Comparison of ENCODE assay signal across 28 cellular contexts in genomic region chr6:27851440-27851839, GRCh38.
"Had no signal": no experiment of that assay in that cellular context is flagged by ENCODE, and none has a peak within 500 bp of the region (broad histone marks: within the 10 kb centered on the region; RNA-seq: fewer than 3 reads in every experiment).

No MANE protein-coding gene starts in this region.

- ATAC-seq: effector memory CD8-positive, alpha-beta T cell; left cardiac atrium; left lung; mucosa of descending colon; natural killer cell treated with Interleukin-12 subunit alpha and Interleukin-12 subunit beta and Interleukin-15 and Interleukin-18, amount 100 ng/mL, for 72 hours; sciatic nerve; stimulated activated naive CD8-positive, alpha-beta T cell treated with anti-CD3 and anti-CD28 coated beads, Interleukin-15, amount 100 ng/mL, for 72 hours had no signal

- H3K27me3 Mint-ChIP-seq: naive B cell; stimulated activated naive CD8-positive, alpha-beta T cell treated with anti-CD3 and anti-CD28 coated beads, Interleukin-15, amount 100 ng/mL, for 72 hours had no signal

- H3K9me3 Mint-ChIP-seq: effector memory CD8-positive, alpha-beta T cell; naive B cell; natural killer cell treated with Interleukin-12 subunit alpha and Interleukin-12 subunit beta and Interleukin-15 and Interleukin-18, amount 100 ng/mL, for 72 hours; stimulated activated naive CD8-positive, alpha-beta T cell treated with anti-CD3 and anti-CD28 coated beads, Interleukin-15, amount 100 ng/mL, for 72 hours had no signal

- DNase-seq: cortex of kidney; effector memory CD8-positive, alpha-beta T cell; head of caudate nucleus; left cardiac atrium; left lung; mesenchymal stem cell; mucosa of descending colon; naive B cell; nucleus accumbens; stimulated activated CD4-positive, alpha-beta T cell treated with anti-CD3 and anti-CD28 coated beads, Interleukin-12 subunit alpha, Interleukin-12 subunit beta, amount 100 ng/mL, for 4 hours; stimulated activated CD4-positive, alpha-beta T cell treated with anti-CD3 and anti-CD28 coated beads, Interleukin-1b, Interleukin-23, amount 100 ng/mL, for 48 hours; stimulated activated CD4-positive, alpha-beta T cell treated with anti-CD3 and anti-CD28 coated beads, Interleukin-4, amount 100 ng/mL, for 1 hour; stimulated activated CD8-positive, alpha-beta memory T cell treated with anti-CD3 and anti-CD28 coated beads, Interleukin-4, amount 100 ng/mL, for 48 hours; stimulated activated naive CD4-positive, alpha-beta T cell; stimulated activated naive CD8-positive, alpha-beta T cell treated with anti-CD3 and anti-CD28 coated beads, Interleukin-15, amount 100 ng/mL, for 72 hours; thyroid gland; trophoblast cell had no signal

- H3K27ac Mint-ChIP-seq: effector memory CD8-positive, alpha-beta T cell; mesothelial cell of epicardium; natural killer cell treated with Interleukin-12 subunit alpha and Interleukin-12 subunit beta and Interleukin-15 and Interleukin-18, amount 100 ng/mL, for 72 hours had no signal

- FAIRE-seq: endometrium, frontal cortex, islet of Langerhans had no signal

- H3K36me3 ChIP-seq: left lung, prostate gland, right atrium auricular region, thyroid gland, vagina had no signal

- H3K9me3 ChIP-seq: left lung, mucosa of descending colon, prostate gland, right atrium auricular region, thyroid gland, vagina had no signal

- H3K4me3 ChIP-seq: left lung, mucosa of descending colon, prostate gland, right atrium auricular region, smooth muscle cell, thyroid gland, vagina had no signal

- H3K27ac ChIP-seq: left lung, prostate gland, right atrium auricular region, thyroid gland, vagina had no signal

- H3K4me2 ChIP-seq: smooth muscle cell had no signal

- H3K4me1 ChIP-seq: left lung, prostate gland, right atrium auricular region, thyroid gland, vagina had no signal

- H3K4me1 Mint-ChIP-seq: mesothelial cell of epicardium; stimulated activated naive CD8-positive, alpha-beta T cell treated with anti-CD3 and anti-CD28 coated beads, Interleukin-15, amount 100 ng/mL, for 72 hours had no signal

- H3K27me3 ChIP-seq: left lung, right atrium auricular region, thyroid gland, vagina had no signal

- H3K4me3 Mint-ChIP-seq: effector memory CD8-positive, alpha-beta T cell; mesothelial cell of epicardium; naive B cell; natural killer cell treated with Interleukin-12 subunit alpha and Interleukin-12 subunit beta and Interleukin-15 and Interleukin-18, amount 100 ng/mL, for 72 hours; neural crest cell; stimulated activated naive CD8-positive, alpha-beta T cell treated with anti-CD3 and anti-CD28 coated beads, Interleukin-15, amount 100 ng/mL, for 72 hours had no signal

- H3K36me3 Mint-ChIP-seq: naive B cell; natural killer cell treated with Interleukin-12 subunit alpha and Interleukin-12 subunit beta and Interleukin-15 and Interleukin-18, amount 100 ng/mL, for 72 hours had no signal
